In genomic region chr2:103464831-103465230, GRCh38 we compare ENCODE assay signal across 23 cellular contexts.
"Had no signal": no experiment of that assay in that cellular context is flagged by ENCODE, and none has a peak within 500 bp of the region (broad histone marks: within the 10 kb centered on the region; RNA-seq: fewer than 3 reads in every experiment).

No MANE protein-coding gene starts in this region.

- FAIRE-seq: colon, frontal cortex, keratinocyte had no signal

- ATAC-seq: left lobe of liver; mucosa of descending colon; natural killer cell treated with Interleukin-12 subunit alpha and Interleukin-12 subunit beta and Interleukin-15 and Interleukin-18, amount 100 ng/mL, for 72 hours; stimulated activated naive B cell treated with anti-CD40 and anti-IgM and Interleukin-4, amounts not matched to agents 10 μg/mL and 1 μg/mL and 100 μg/mL, for 72 hours; stimulated activated naive CD8-positive, alpha-beta T cell treated with anti-CD3 and anti-CD28 coated beads, Interleukin-15, amount 100 ng/mL, for 72 hours had no signal

- H3K27ac Mint-ChIP-seq: memory B cell; mesothelial cell of epicardium; naive B cell; natural killer cell treated with Interleukin-12 subunit alpha and Interleukin-12 subunit beta and Interleukin-15 and Interleukin-18, amount 100 ng/mL, for 72 hours; stimulated activated naive B cell treated with anti-CD40 and anti-IgM and Interleukin-4, amounts not matched to agents 10 μg/mL and 1 μg/mL and 100 μg/mL, for 72 hours; stimulated activated naive CD8-positive, alpha-beta T cell treated with anti-CD3 and anti-CD28 coated beads, Interleukin-15, amount 100 ng/mL, for 72 hours had no signal

- H3K4me1 Mint-ChIP-seq: memory B cell; mesothelial cell of epicardium; naive B cell; stimulated activated naive B cell treated with anti-CD40 and anti-IgM and Interleukin-4, amounts not matched to agents 10 μg/mL and 1 μg/mL and 100 μg/mL, for 72 hours; stimulated activated naive CD8-positive, alpha-beta T cell treated with anti-CD3 and anti-CD28 coated beads, Interleukin-15, amount 100 ng/mL, for 72 hours had no signal

- H3K36me3 Mint-ChIP-seq: memory B cell; mesothelial cell of epicardium; naive B cell; natural killer cell treated with Interleukin-12 subunit alpha and Interleukin-12 subunit beta and Interleukin-15 and Interleukin-18, amount 100 ng/mL, for 72 hours; stimulated activated naive B cell treated with anti-CD40 and anti-IgM and Interleukin-4, amounts not matched to agents 10 μg/mL and 1 μg/mL and 100 μg/mL, for 72 hours had no signal

- H3K27ac ChIP-seq: dorsolateral prefrontal cortex, prostate gland, right atrium auricular region, skin epidermis, spleen, suprapubic skin, transverse colon had no signal

- H3K9me3 ChIP-seq: mucosa of descending colon, prostate gland, right atrium auricular region, suprapubic skin, transverse colon had no signal

- H3K27me3 ChIP-seq: right atrium auricular region, spleen, suprapubic skin, transverse colon had no signal

- H3K4me1 ChIP-seq: prostate gland, right atrium auricular region, spleen, suprapubic skin, transverse colon had no signal

- H3K4me3 ChIP-seq: dorsolateral prefrontal cortex, lung, mucosa of descending colon, prostate gland, right atrium auricular region, skin epidermis, spleen, suprapubic skin, transverse colon had no signal

- H3K27me3 Mint-ChIP-seq: memory B cell; naive B cell; natural killer cell treated with Interleukin-12 subunit alpha and Interleukin-12 subunit beta and Interleukin-15 and Interleukin-18, amount 100 ng/mL, for 72 hours; stimulated activated naive B cell treated with anti-CD40 and anti-IgM and Interleukin-4, amounts not matched to agents 10 μg/mL and 1 μg/mL and 100 μg/mL, for 72 hours; stimulated activated naive CD8-positive, alpha-beta T cell treated with anti-CD3 and anti-CD28 coated beads, Interleukin-15, amount 100 ng/mL, for 72 hours had no signal

- DNase-seq: dorsolateral prefrontal cortex; effector CD4-positive, alpha-beta T cell; hypothalamus; mucosa of descending colon; naive B cell; nucleus accumbens; spleen; stimulated activated CD4-positive, alpha-beta T cell treated with anti-CD3 and anti-CD28 coated beads, Interleukin-2, amount 100 ng/mL, for 48 hours; stimulated activated naive B cell treated with anti-CD40 and anti-IgM and Interleukin-4, amounts not matched to agents 10 μg/mL and 1 μg/mL and 100 μg/mL, for 72 hours; stimulated activated naive CD8-positive, alpha-beta T cell treated with anti-CD3 and anti-CD28 coated beads, Interleukin-15, amount 100 ng/mL, for 72 hours; transverse colon had no signal

- H3K36me3 ChIP-seq: prostate gland, right atrium auricular region, spleen, suprapubic skin, transverse colon had no signal

- H3K4me3 Mint-ChIP-seq: memory B cell; mesothelial cell of epicardium; naive B cell; natural killer cell treated with Interleukin-12 subunit alpha and Interleukin-12 subunit beta and Interleukin-15 and Interleukin-18, amount 100 ng/mL, for 72 hours; stimulated activated naive B cell treated with anti-CD40 and anti-IgM and Interleukin-4, amounts not matched to agents 10 μg/mL and 1 μg/mL and 100 μg/mL, for 72 hours; stimulated activated naive CD8-positive, alpha-beta T cell treated with anti-CD3 and anti-CD28 coated beads, Interleukin-15, amount 100 ng/mL, for 72 hours had no signal
